In the genomic region with DNA sequence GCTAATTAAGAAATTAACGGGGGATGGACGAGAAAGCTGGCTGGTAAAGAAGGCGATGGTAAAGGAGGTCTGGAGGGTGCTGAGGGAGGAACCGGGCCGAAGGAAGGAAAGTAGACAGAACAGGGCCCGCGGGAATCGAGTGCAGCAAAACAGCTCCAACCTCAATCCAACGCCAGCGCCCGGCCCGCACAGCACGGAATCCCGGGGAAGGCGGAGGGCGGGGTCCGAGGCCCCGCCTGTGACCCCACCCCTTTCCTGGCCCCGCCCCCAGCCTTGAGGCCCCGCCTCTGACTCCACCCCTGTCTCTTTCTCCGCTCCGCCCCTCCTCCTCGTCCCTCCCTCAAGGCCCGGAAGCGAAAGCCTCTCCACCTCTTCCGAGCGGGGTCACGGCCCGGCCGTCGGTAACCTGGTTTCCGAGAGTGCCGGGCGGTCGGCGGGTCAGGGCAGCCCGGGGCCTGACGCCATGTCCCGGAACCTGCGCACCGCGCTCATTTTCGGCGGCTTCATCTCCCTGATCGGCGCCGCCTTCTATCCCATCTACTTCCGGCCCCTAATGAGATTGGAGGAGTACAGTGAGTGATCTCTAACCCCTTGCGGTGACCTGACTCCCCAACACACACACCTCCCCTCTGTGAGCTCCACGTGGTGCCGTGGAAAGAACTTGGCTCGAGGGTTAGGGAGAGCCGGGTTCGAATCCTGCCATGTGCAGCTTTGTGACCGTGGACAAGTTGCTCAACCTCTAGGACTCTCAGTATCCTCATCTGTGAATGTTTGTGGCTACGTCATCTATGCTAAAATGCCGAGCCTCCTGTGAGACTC, we compare ENCODE assay signal across 8 cellular contexts. TPM values are rescaled to one million over a fixed set of nuclear protein-coding genes. Genes with fewer than 3 reads are reported as not detected.
DNase-seq lines count a peak whose midpoint lies in the region; ATAC-seq and TF ChIP-seq lines count a peak whose summit lies in the region.

A gene (plus strand): TSS at position 370 of the 819 bp plus-strand sequence. CDS start 94 bp downstream, at position 464.

- no peaks in the 10 kb centered on the region for H3K9me3 ChIP-seq in BE2C

- POLR2A ChIA-PET in activated CD4-positive, alpha-beta T cell treated with anti-CD3 and anti-CD28 coated beads for 36 hours (lab: Charles Lee), result interaction anchor here (0.6 to 0.7 kb wide), 3 partner anchors 14 to 125 kb away, joined by 3 to 4 read pairs (median 4); no protein-coding TSS in a partner anchor

- TF ChIP-seq POLR2A in GM19099 (IDR thresholded peaks at IDR 0.05; ENCODE audit: extremely low read depth, insufficient read length, low read depth), result peak; percentile 84

- peak within 1 kb of the TSS; percentile 93 for H3K27ac Mint-ChIP-seq in activated CD4-positive, alpha-beta T cell treated with anti-CD3 and anti-CD28 coated beads for 36 hours
- H3K27ac Mint-ChIP-seq in chondrocyte (ENCODE audit: unreplicated experiment), result peak within 1 kb of the TSS; percentile 98

- ATAC-seq in HG03378 (IDR thresholded peaks at IDR 0.05; ENCODE audit: unreplicated experiment), result peak; percentile 88
- ATAC-seq in activated CD4-positive, alpha-beta T cell treated with anti-CD3 and anti-CD28 coated beads for 36 hours, result peak; percentile 96

- H3K4me1 Mint-ChIP-seq in activated CD4-positive, alpha-beta T cell treated with anti-CD3 and anti-CD28 coated beads for 36 hours, result peaks cover 22% of the 10 kb centered on the region
- H3K4me1 Mint-ChIP-seq in chondrocyte (ENCODE audit: low read depth), result peaks cover 21% of the 10 kb centered on the region

- CTCF ChIA-PET in activated CD4-positive, alpha-beta T cell treated with anti-CD3 and anti-CD28 coated beads for 36 hours (lab: Charles Lee), result interaction anchor here (0.7 to 1.0 kb wide), 4 partner anchors 14 to 815 kb away, joined by 3 to 5 read pairs (median 3); no protein-coding TSS in a partner anchor

- H3K4me3 ChIP-seq in BE2C (ENCODE audit: low read depth, low read length), result peak within 1 kb of the TSS; percentile 94

- intact Hi-C loops in activated CD4-positive, alpha-beta T cell treated with anti-CD3 and anti-CD28 coated beads for 36 hours (cut with DNase I, micrococcal nuclease), result loop anchor here (1.0 to 5.0 kb wide), 16 partner anchors 24 to 1329 kb away; a partner anchor contains a TSS

- H3K9me3 Mint-ChIP-seq in activated CD4-positive, alpha-beta T cell treated with anti-CD3 and anti-CD28 coated beads for 36 hours (ENCODE audit: low read depth), result peaks cover 3% of the 10 kb centered on the region
- H3K9me3 Mint-ChIP-seq in chondrocyte (ENCODE audit: low read depth), result no peaks in the 10 kb centered on the region

- no peaks in the 10 kb centered on the region for H3K36me3 ChIP-seq in BE2C

- H3K36me3 Mint-ChIP-seq in activated CD4-positive, alpha-beta T cell treated with anti-CD3 and anti-CD28 coated beads for 36 hours (ENCODE audit: low read depth), result peaks cover 7% of the 10 kb centered on the region
- no peaks in the 10 kb centered on the region for H3K36me3 Mint-ChIP-seq in chondrocyte (ENCODE audit: low read depth)

- peaks cover 4% of the 10 kb centered on the region for H3K4me1 ChIP-seq in BE2C

- H3K27me3 ChIP-seq in BE2C, result no peaks in the 10 kb centered on the region

- no peak for TF ChIP-seq CTCF in BE2C (IDR thresholded peaks at IDR 0.05; ENCODE audit: low read depth, low read length)
- TF ChIP-seq CTCF in chondrocyte (IDR thresholded peaks at IDR 0.05), result no peak

- H3K27me3 Mint-ChIP-seq in activated CD4-positive, alpha-beta T cell treated with anti-CD3 and anti-CD28 coated beads for 36 hours, result no peaks in the 10 kb centered on the region
- no peaks in the 10 kb centered on the region for H3K27me3 Mint-ChIP-seq in chondrocyte (ENCODE audit: low read depth)

- peak within 1 kb of the TSS; percentile 93 for H3K4me3 Mint-ChIP-seq in activated CD4-positive, alpha-beta T cell treated with anti-CD3 and anti-CD28 coated beads for 36 hours
- peak within 1 kb of the TSS; percentile 98 for H3K4me3 Mint-ChIP-seq in chondrocyte (ENCODE audit: unreplicated experiment)

- DNase-seq in BE2C (peak; percentile 90), NCI-H510A (lab: John Stamatoyannopoulos, UW) (peak; percentile 28), chondrocyte (ENCODE audit: low spot score) (peak; percentile 93), kidney tubule cell (ENCODE audit: low spot score) (peak; percentile 94)
- peak; percentile 94 for DNase-seq in activated CD4-positive, alpha-beta T cell treated with anti-CD3 and anti-CD28 coated beads for 36 hours
- peak; percentile 71 to 89 (median 78) for DNase-seq in stimulated activated CD4-positive, alpha-beta T cell treated with anti-CD3 and anti-CD28 coated beads, Interleukin-1b, Interleukin-23, amount 100 ng/mL, for 24 hours (ENCODE audit: low read depth in 4 of 4, low spot score in 1 of 4)

RNA-seq across cellular contexts. Expression of the gene that starts here (rescaled TPM):
- 11.7 TPM for polyA plus RNA-seq in BE2C (2012; ENCODE audit: insufficient read depth, insufficient read length, low read depth)
- 10 to 100 TPM; 15.6 to 23.0 TPM for total RNA-seq in activated CD4-positive, alpha-beta T cell treated with anti-CD3 and anti-CD28 coated beads for 36 hours
- 18.4 to 23.1 TPM (median 19.7 TPM) in 3 replicates for total RNA-seq in chondrocyte

Comparison
In these comparisons a context has a peak if more than half of its experiments do, and no peak if none do; other contexts are left out.
1. Peak in every context shown above with its lines: DNase-seq, ATAC-seq and H3K4me3 ChIP-seq.
2. DNase-seq: peak in every context shown above with its lines; median percentile 94 in activated CD4-positive, alpha-beta T cell treated with anti-CD3 and anti-CD28 coated beads for 36 hours; 94 in kidney tubule cell; 93 in chondrocyte; 90 in BE2C; 78 in stimulated activated CD4-positive, alpha-beta T cell treated with anti-CD3 and anti-CD28 coated beads, Interleukin-1b, Interleukin-23, amount 100 ng/mL, for 24 hours; 28 in NCI-H510A.